11 cellular contexts compared by ENCODE assay signal in genomic region chr17:74768763-74769114, GRCh38. TPM values are rescaled to one million over a fixed set of nuclear protein-coding genes. Genes with fewer than 3 reads are reported as not detected.
A peak's percentile ranks its signal among the peaks of the same experiment; 100 is the strongest.
DNase-seq lines count a peak whose midpoint lies in the region; ATAC-seq, FAIRE-seq and TF ChIP-seq lines count a peak whose summit lies in the region.
"Had no signal": no experiment of that assay in that cellular context is flagged by ENCODE, and none has a peak within 500 bp of the region (broad histone marks: within the 10 kb centered on the region; RNA-seq: fewer than 3 reads in every experiment).

No MANE protein-coding gene starts in this region.

- H3K27ac Mint-ChIP-seq in chondrocyte (ENCODE audit: unreplicated experiment), result peak overlapping the region; percentile 84
- H3K27ac Mint-ChIP-seq in naive thymus-derived CD8-positive, alpha-beta T cell, result peak overlapping the region in 8 of 10 donors; percentile 34 to 89 (median 76)

- POLR2A ChIA-PET in A549 (lab: Yijun Ruan, JAX), result interaction anchor here (2.8 kb wide), 1 partner anchor 19 kb away, joined by 15 read pairs; no protein-coding TSS in a partner anchor
- POLR2A ChIA-PET in PC-3 (lab: Charles Lee; ENCODE audit: unreplicated experiment), result no interaction called here
- POLR2A ChIA-PET in naive thymus-derived CD8-positive, alpha-beta T cell (lab: Charles Lee), result interaction anchor here (8.7 to 14.1 kb wide), 2 partner anchors 11 to 21 kb away, joined by 113 to 231 read pairs; partner anchors contain the start of gene NHERF1

- H3K27ac ChIP-seq in A549 (no peak overlapping the region; a peak in 1 of 6 replicates), PC-3 (ENCODE audit: low read length) (no peak overlapping the region)

- no peaks in the 10 kb centered on the region for H3F3A ChIP-seq in PC-3 (ENCODE audit: low read length, unreplicated experiment)

- H3K79me2 ChIP-seq in PC-3 (ENCODE audit: low read length), result peaks cover 3% of the 10 kb centered on the region

- H3K9me3 Mint-ChIP-seq in chondrocyte (ENCODE audit: low read depth), result no peaks in the 10 kb centered on the region
- H3K9me3 Mint-ChIP-seq in naive thymus-derived CD8-positive, alpha-beta T cell, result no peaks in the 10 kb centered on the region

- no peaks in the 10 kb centered on the region for H3K9me2 ChIP-seq in PC-3 (replicated peaks; ENCODE audit: low read length)

- no peak overlapping the region for H3K4me3 Mint-ChIP-seq in chondrocyte (ENCODE audit: unreplicated experiment)
- H3K4me3 Mint-ChIP-seq in naive thymus-derived CD8-positive, alpha-beta T cell, result no peak overlapping the region

- ATAC-seq in A549, result no peak
- no peak for ATAC-seq in PC-3
- ATAC-seq in naive thymus-derived CD8-positive, alpha-beta T cell, result no peak
- ATAC-seq in GM21619 (IDR thresholded peaks at IDR 0.05; ENCODE audit: unreplicated experiment), result no peak
- ATAC-seq in HG02763 (IDR thresholded peaks at IDR 0.05; ENCODE audit: unreplicated experiment), result no peak

- TF ChIP-seq POLR2A in A549 (IDR thresholded peaks at IDR 0.05; ENCODE audit: low read length), result peak; percentile 17; the same call in 1 of the 2 replicates

- H3K4me3 ChIP-seq in A549, result no peak overlapping the region
- no peak overlapping the region for H3K4me3 ChIP-seq in PC-3 (ENCODE audit: low read length)

- H3K4me1 ChIP-seq in A549 (peaks cover 27% of the 10 kb centered on the region), PC-3 (ENCODE audit: insufficient read depth, low read length) (no peaks in the 10 kb centered on the region)

- CTCF ChIA-PET in A549 (lab: Yijun Ruan, JAX), result interaction anchor here (5.9 to 53.6 kb wide), 5 partner anchors 14 to 111 kb away, joined by 65 to 1302 read pairs (median 349); partner anchors contain the start of genes FDXR, GRIN2C, NHERF1 and RAB37
- CTCF ChIA-PET in PC-3 (lab: Charles Lee), result no interaction called here

- H3K4me2 ChIP-seq in A549 (no peak overlapping the region), PC-3 (ENCODE audit: low read length) (no peak overlapping the region)

- intact Hi-C loops in PC-3 (cut with micrococcal nuclease), result no loop called here

- no peak for TF ChIP-seq RAD21 in A549 (conservative IDR thresholded peaks at IDR 0.05 in 1 of 2, IDR thresholded peaks at IDR 0.05 in 1 of 2)

- no peak overlapping the region for H3K9ac ChIP-seq in PC-3 (ENCODE audit: low read length)

- TF ChIP-seq EP300 in A549 (IDR thresholded peaks at IDR 0.05), result no peak

- peak; percentile 28 for FAIRE-seq in A549 (lab: Jason Lieb, UNC)

- H3K36me3 Mint-ChIP-seq in chondrocyte (ENCODE audit: low read depth), result peaks cover 17% of the 10 kb centered on the region
- H3K36me3 Mint-ChIP-seq in naive thymus-derived CD8-positive, alpha-beta T cell, result peaks cover 0 to 77% (median 13%) of the 10 kb centered on the region in 3 donors

- H3K4me1 Mint-ChIP-seq in chondrocyte (ENCODE audit: low read depth), result peaks cover 67% of the 10 kb centered on the region
- peaks cover 23 to 31% (median 29%) of the 10 kb centered on the region in 4 donors for H3K4me1 Mint-ChIP-seq in naive thymus-derived CD8-positive, alpha-beta T cell

- TF ChIP-seq CTCF in A549 (IDR thresholded peaks at IDR 0.05) (no peak), PC-3 (conservative IDR thresholded peaks at IDR 0.05; ENCODE audit: low read depth, low read length) (no peak), chondrocyte (IDR thresholded peaks at IDR 0.05) (no peak)

- DNase-seq in A549 (ENCODE audit: low read depth in 1 of 2, low spot score in 1 of 2) (no peak), PC-3 (no peak), chondrocyte (ENCODE audit: low spot score) (no peak), NCI-H446 (lab: John Stamatoyannopoulos, UW) (no peak), DMS79 (lab: John Stamatoyannopoulos, UW) (no peak)
- DNase-seq in naive thymus-derived CD8-positive, alpha-beta T cell, result no peak
- DNase-seq: activated CD4-positive, CD25-positive, alpha-beta regulatory T cell treated with anti-CD3 and anti-CD28 coated beads, Interleukin-2, amount 50 U/mL, for 72 hours had no signal

- H4K20me1 ChIP-seq in PC-3 (ENCODE audit: low read length), result no peaks in the 10 kb centered on the region

- peaks cover 30% of the 10 kb centered on the region for H3K36me3 ChIP-seq in PC-3 (ENCODE audit: low read depth, low read length)

- no peak overlapping the region for H2AFZ ChIP-seq in PC-3 (ENCODE audit: low read length)

- no peaks in the 10 kb centered on the region for H3K27me3 Mint-ChIP-seq in chondrocyte (ENCODE audit: low read depth)
- H3K27me3 Mint-ChIP-seq in naive thymus-derived CD8-positive, alpha-beta T cell, result no peaks in the 10 kb centered on the region

- TSS peak; percentile 39 for BruUV-seq in PC-3 (replicated peaks; lab: Mats Ljungman, UMichigan)

- H3K9me3 ChIP-seq in A549 (no peaks in the 10 kb centered on the region), PC-3 (ENCODE audit: low read length) (no peaks in the 10 kb centered on the region)

- WGBS in A549 (ENCODE audit: missing lambda C conversion rate), result 91% methylated on average over 7 of the region's 7 CpGs

- no peaks in the 10 kb centered on the region for H3K27me3 ChIP-seq in PC-3 (ENCODE audit: low read length)

TF ChIP-seq in A549, 52 proteins besides CTCF, POLR2A, EP300 and RAD21 (continues in another document):
- TF ChIP-seq CHD2 (IDR thresholded peaks at IDR 0.05; ENCODE audit: low read length, partially characterized antibody) (no peak), POLR2AphosphoS2 (conservative IDR thresholded peaks at IDR 0.05; ENCODE audit: low read length) (no peak), KDM5A (IDR thresholded peaks at IDR 0.05) (no peak), JUN (IDR thresholded peaks at IDR 0.05) (no peak; a peak in 1 of 5 replicates), ZC3H11A (IDR thresholded peaks at IDR 0.05) (no peak), ZFP36 (IDR thresholded peaks at IDR 0.05; ENCODE audit: borderline replicate concordance, partially characterized antibody) (no peak), FOSL2 (IDR thresholded peaks at IDR 0.05) (no peak), FOSL2 (CRISPR knock-in tag; IDR thresholded peaks at IDR 0.05) (no peak), SREBF2 (IDR thresholded peaks at IDR 0.05) (no peak), MYC (IDR thresholded peaks at IDR 0.05; ENCODE audit: borderline replicate concordance, low read length) (no peak), KDM1A (IDR thresholded peaks at IDR 0.05; ENCODE audit: low read depth) (no peak), RFX5 (IDR thresholded peaks at IDR 0.05) (no peak), FOSB (CRISPR knock-in tag; IDR thresholded peaks at IDR 0.05) (no peak), PHF8 (IDR thresholded peaks at IDR 0.05; ENCODE audit: borderline replicate concordance, low read depth) (no peak), RCOR1 (IDR thresholded peaks at IDR 0.05; ENCODE audit: low read depth, low read length) (no peak), RNF2 (IDR thresholded peaks at IDR 0.05; ENCODE audit: borderline replicate concordance, low read depth) (no peak)
- TF ChIP-seq, protein P1, sequence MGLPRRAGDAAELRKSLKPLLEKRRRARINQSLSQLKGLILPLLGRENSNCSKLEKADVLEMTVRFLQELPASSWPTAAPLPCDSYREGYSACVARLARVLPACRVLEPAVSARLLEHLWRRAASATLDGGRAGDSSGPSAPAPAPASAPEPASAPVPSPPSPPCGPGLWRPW (IDR thresholded peaks at IDR 0.05), result no peak

RNA-seq across cellular contexts. Expression of gene NAT9, which starts 7.4 kb away (rescaled TPM):
- polyA plus RNA-seq in A549 (2011; rRNA removed) (42.9 and 43.4 TPM in 2 replicates), A549 (2017; fragmentation: RNase III; extraction: RNeasy Plus Mini Kit Qiagen cat#74134 plus additional on column Dnase treatment) (63.7 to 74.3 TPM (median 71.4 TPM) in 3 replicates)
- 46.5 and 51.1 TPM in 2 replicates for polyA plus RNA-seq in A549 (2012; cell fraction: cytosol; rRNA removed)
- 195 and 238 TPM in 2 replicates for polyA plus RNA-seq in A549 (2012; cell fraction: nucleus; rRNA removed)
- polyA minus RNA-seq in A549 (2011; rRNA and poly(A)+ RNA removed), result 48.7 and 56.5 TPM in 2 replicates
- total RNA-seq in PC-3 (2014; rRNA removed) (47.2 and 55.4 TPM in 2 replicates), chondrocyte (46.8 to 48.9 TPM (median 47.4 TPM) in 3 replicates)
- total RNA-seq in naive thymus-derived CD8-positive, alpha-beta T cell, result 10 to 100 TPM; 66.5 to 71.5 TPM
- polyA plus RNA-seq in naive thymus-derived CD8-positive, alpha-beta T cell, result 10 to 100 TPM in 2 of 3 donors, 1 to 10 TPM in 1; 9.8 to 28.3 (median 20.2) TPM

RNA-seq across cellular contexts. Expression of gene NHERF1, which starts 20.3 kb away (rescaled TPM):
- polyA plus RNA-seq in A549 (2011; rRNA removed) (50.2 and 51.5 TPM in 2 replicates), A549 (2017; fragmentation: RNase III; extraction: RNeasy Plus Mini Kit Qiagen cat#74134 plus additional on column Dnase treatment) (34.2 to 41.5 TPM (median 40.8 TPM) in 3 replicates)
- polyA plus RNA-seq in A549 (2012; cell fraction: cytosol; rRNA removed), result 42.4 and 49.5 TPM in 2 replicates
- polyA plus RNA-seq in A549 (2012; cell fraction: nucleus; rRNA removed), result 39.5 and 41.7 TPM in 2 replicates
- 48.8 and 51.2 TPM in 2 replicates for polyA minus RNA-seq in A549 (2011; rRNA and poly(A)+ RNA removed)
- total RNA-seq in PC-3 (2014; rRNA removed) (75.0 and 116 TPM in 2 replicates), chondrocyte (98.7 to 108 TPM (median 98.7 TPM) in 3 replicates)
- 100 to 1,000 TPM; 158 to 164 TPM for total RNA-seq in naive thymus-derived CD8-positive, alpha-beta T cell
- polyA plus RNA-seq in naive thymus-derived CD8-positive, alpha-beta T cell, result 100 to 1,000 TPM; 277 to 351 (median 324) TPM

RNA-seq across cellular contexts. Expression of gene RAB37, which starts 31.7 kb away (rescaled TPM):
- polyA plus RNA-seq in A549 (2011; rRNA removed), result 15.8 and 18.7 TPM in 2 replicates
- polyA plus RNA-seq in A549 (2012; cell fraction: cytosol; rRNA removed), result 1.4 and 2.0 TPM in 2 replicates
- 2.5 and 2.9 TPM in 2 replicates for polyA plus RNA-seq in A549 (2012; cell fraction: nucleus; rRNA removed)
- 1.1 to 2.8 TPM (median 2.4 TPM) in 3 replicates for polyA plus RNA-seq in A549 (2017; fragmentation: RNase III; extraction: RNeasy Plus Mini Kit Qiagen cat#74134 plus additional on column Dnase treatment)
- 11.6 and 11.7 TPM in 2 replicates for polyA minus RNA-seq in A549 (2011; rRNA and poly(A)+ RNA removed)
- 0.17 and 0.66 TPM in 2 replicates for total RNA-seq in PC-3 (2014; rRNA removed)
- 0.15 TPM in 1 of 3 replicates, not detected in the others for total RNA-seq in chondrocyte
- 10 to 100 TPM; 34.0 to 35.9 TPM for total RNA-seq in naive thymus-derived CD8-positive, alpha-beta T cell
- 100 to 1,000 TPM in 1 of 3 donors, 10 to 100 TPM in 2; 55.3 to 108 (median 76.0) TPM for polyA plus RNA-seq in naive thymus-derived CD8-positive, alpha-beta T cell

RNA-seq across cellular contexts. Expression of gene CD300LF, which starts 56.0 kb away (rescaled TPM):
- polyA plus RNA-seq in A549 (2011; rRNA removed) (not detected in 2 replicates), A549 (2017; fragmentation: RNase III; extraction: RNeasy Plus Mini Kit Qiagen cat#74134 plus additional on column Dnase treatment) (not detected in 3 replicates)
- polyA plus RNA-seq in A549 (2012; cell fraction: cytosol; rRNA removed), result not detected in 2 replicates
- not detected in 2 replicates for polyA plus RNA-seq in A549 (2012; cell fraction: nucleus; rRNA removed)
- not detected in 2 replicates for polyA minus RNA-seq in A549 (2011; rRNA and poly(A)+ RNA removed)
- total RNA-seq in PC-3 (2014; rRNA removed) (not detected in 2 replicates), chondrocyte (not detected in 3 replicates)
- total RNA-seq in naive thymus-derived CD8-positive, alpha-beta T cell, result under 1 TPM in 1 of 2 experiments, not detected in 1; 0.36 TPM
- polyA plus RNA-seq in naive thymus-derived CD8-positive, alpha-beta T cell, result not detected
- total RNA-seq: bronchial epithelial cell had no signal
- polyA plus RNA-seq: BJ had no signal

Comparison
In these comparisons a context has a peak if more than half of its experiments do, and no peak if none do; other contexts are left out.
1. RNA of gene RAB37, which starts 31.7 kb away (total RNA-seq): 34.0 to 35.9 TPM in naive thymus-derived CD8-positive, alpha-beta T cell; 0.17 to 0.66 TPM in PC-3 and 0.15 TPM in chondrocyte; every median in the first group is over 10 times any median in the second.